8 cellular contexts compared by ENCODE assay signal in genomic region chr4:128060130-128060619, GRCh38. TPM values are rescaled to one million over a fixed set of nuclear protein-coding genes. Genes with fewer than 3 reads are reported as not detected.
A peak's percentile ranks its signal among the peaks of the same experiment; 100 is the strongest.
DNase-seq lines count a peak whose midpoint lies in the region; ATAC-seq, FAIRE-seq and TF ChIP-seq lines count a peak whose summit lies in the region.

No MANE protein-coding gene starts in this region.

- H3K36me3 ChIP-seq in brain microvascular endothelial cell (replicated peaks) (no peaks in the 10 kb centered on the region), uterus (no peaks in the 10 kb centered on the region)

- no peaks in the 10 kb centered on the region for H3K4me1 ChIP-seq in uterus

- no peak for ATAC-seq in CD4-positive, alpha-beta T cell (ENCODE audit: poor library complexity)
- ATAC-seq in HG03342 (IDR thresholded peaks at IDR 0.05; ENCODE audit: unreplicated experiment) = no peak

- POLR2A ChIA-PET in CD4-positive, alpha-beta T cell (lab: Charles Lee) = interaction anchor here (1.1 to 3.5 kb wide), 12 partner anchors 9 to 1032 kb away, joined by 3 to 129 read pairs (median 7); partner anchors contain the start of genes ABHD18, MFSD8, PGRMC2 and PLK4

- TF ChIP-seq POLR2A in uterus (IDR thresholded peaks at IDR 0.05) = no peak

- no peaks in the 10 kb centered on the region for H3K9me3 ChIP-seq in CD4-positive, alpha-beta T cell (ENCODE audit: control insufficient read depth, low read length)
- H3K9me3 ChIP-seq in uterus = no peaks in the 10 kb centered on the region

- peak overlapping the region; percentile 72 for H3K4me3 ChIP-seq in Jurkat, Clone E6-1 (ENCODE audit: low read length)
- H3K4me3 ChIP-seq in brain microvascular endothelial cell (ENCODE audit: low read depth, low read length) = peak overlapping the region; percentile 82
- H3K4me3 ChIP-seq in uterus = peak overlapping the region; percentile 80 to 96

- H3K27me3 ChIP-seq in CD4-positive, alpha-beta T cell (ENCODE audit: control insufficient read depth, insufficient read depth, low read length) = no peaks in the 10 kb centered on the region
- H3K27me3 ChIP-seq in brain microvascular endothelial cell (replicated peaks) = no peaks in the 10 kb centered on the region
- H3K27me3 ChIP-seq in uterus = no peaks in the 10 kb centered on the region

- H3K4me1 Mint-ChIP-seq in CD4-positive, alpha-beta T cell (ENCODE audit: low read depth) = peaks cover 6% of the 10 kb centered on the region

- H3K36me3 Mint-ChIP-seq in CD4-positive, alpha-beta T cell (ENCODE audit: low read depth) = no peaks in the 10 kb centered on the region

- no peak for DNase-seq in CD4-positive, alpha-beta T cell
- no peak for DNase-seq in Jurkat, Clone E6-1 (ENCODE audit: low read depth, low spot score)
- DNase-seq in brain microvascular endothelial cell (no peak), lung microvascular endothelial cell (ENCODE audit: low read depth in 2 of 2) (peak; percentile 8 to 9), uterus (no peak), RCC 7860 (ENCODE audit: low spot score) (no peak)
- DNase-seq in effector CD4-positive, alpha-beta T cell = no peak

- H3K4me3 Mint-ChIP-seq in CD4-positive, alpha-beta T cell = peak overlapping the region; percentile 93

- peak overlapping the region; percentile 89 for H3K27ac Mint-ChIP-seq in CD4-positive, alpha-beta T cell

- TF ChIP-seq CTCF in CD4-positive, alpha-beta T cell (IDR thresholded peaks at IDR 0.05) = no peak
- TF ChIP-seq CTCF in brain microvascular endothelial cell (IDR thresholded peaks at IDR 0.05; ENCODE audit: low read depth, low read length, missing control alignments) (no peak), uterus (IDR thresholded peaks at IDR 0.05) (no peak)

- CTCF ChIA-PET in CD4-positive, alpha-beta T cell (lab: Charles Lee) = no interaction called here

- intact Hi-C loops in CD4-positive, alpha-beta T cell (cut with DNase I, micrococcal nuclease) = loop anchor here (2.0 to 5.0 kb wide), 5 partner anchors 93 to 751 kb away; partner anchors contain the start of genes ABHD18 (in 1 of the 2), MFSD8 (in 1 of the 2) and PLK4 (in 1 of the 2)
- intact Hi-C loops in uterus (cut with DNase I; ENCODE audit: low total_unique reads) = loop anchor here (10.0 kb wide), 1 partner anchor 95 kb away; the partner anchor contains the start of genes ABHD18 and MFSD8

- in situ Hi-C loops in brain microvascular endothelial cell (cut with HindIII; ENCODE audit: low pct_ligation_motif_present, low sequenced_read_pairs) = no loop called here

- no peak for FAIRE-seq in RCC 7860 (lab: Jason Lieb, UNC)

- no peaks in the 10 kb centered on the region for H3K9me3 Mint-ChIP-seq in CD4-positive, alpha-beta T cell

- no peaks in the 10 kb centered on the region for H3K27me3 Mint-ChIP-seq in CD4-positive, alpha-beta T cell

- peak overlapping the region; percentile 70 for H3K27ac ChIP-seq in CD4-positive, alpha-beta T cell (ENCODE audit: low read depth, low read length)
- H3K27ac ChIP-seq in brain microvascular endothelial cell = peak overlapping the region; percentile 84
- H3K27ac ChIP-seq in uterus = peak overlapping the region; percentile 88 to 95

RNA-seq across cellular contexts. Expression of gene LARP1B, which starts 0.9 kb away (rescaled TPM):
- 1 to 10 TPM; 8.4 to 8.9 TPM for total RNA-seq in CD4-positive, alpha-beta T cell
- polyA plus RNA-seq in Jurkat, Clone E6-1 (2012; ENCODE audit: insufficient read depth, insufficient read length) = 15.0 TPM
- total RNA-seq in lung microvascular endothelial cell (8.5 and 13.5 TPM in 2 replicates), uterus (10 to 100 TPM; 11.2 to 41.5 (median 36.1) TPM)

Comparison
In these comparisons a context has a peak if more than half of its experiments do, and no peak if none do; other contexts are left out.
1. DNase-seq: peak in lung microvascular endothelial cell (2 of 2); none in CD4-positive, alpha-beta T cell (0 of 10), Jurkat, Clone E6-1 (single experiment), brain microvascular endothelial cell (single experiment), uterus (0 of 2), RCC 7860 (single experiment) and effector CD4-positive, alpha-beta T cell (single experiment).
2. Peak in every context shown above with its lines, with median percentiles within 50 percentile points of each other: H3K27ac ChIP-seq and H3K4me3 ChIP-seq.